10 cellular contexts compared by ENCODE assay signal in genomic region chr3:85342915-85343314, GRCh38.
DNase-seq lines count a peak whose midpoint lies in the region; ATAC-seq and TF ChIP-seq lines count a peak whose summit lies in the region.
"Had no signal": no experiment of that assay in that cellular context is flagged by ENCODE, and none has a peak within 500 bp of the region (broad histone marks: within the 10 kb centered on the region; RNA-seq: fewer than 3 reads in every experiment).

No MANE protein-coding gene starts in this region.

- no peak for ATAC-seq in GM19455 (IDR thresholded peaks at IDR 0.05; ENCODE audit: unreplicated experiment)
- ATAC-seq in naive thymus-derived CD8-positive, alpha-beta T cell = no peak

- no peaks in the 10 kb centered on the region for H3K27me3 Mint-ChIP-seq in naive thymus-derived CD8-positive, alpha-beta T cell
- H3K27me3 Mint-ChIP-seq: activated CD4-positive, alpha-beta T cell treated with anti-CD3 and anti-CD28 coated beads, Interleukin-2, amount 10 ng/mL, durations not matched to agents 24 days and 14 days had no signal

- no peaks in the 10 kb centered on the region for H3K9me3 ChIP-seq in BE2C
- no peaks in the 10 kb centered on the region for H3K9me3 ChIP-seq in iPS DF 6.9 (ENCODE audit: control insufficient read depth, insufficient read depth, low read length)
- H3K9me3 ChIP-seq: pancreas had no signal

- CTCF ChIA-PET in HEK293T (lab: Yijun Ruan, JAX) = no interaction called here

- H3K36me3 ChIP-seq in BE2C (no peaks in the 10 kb centered on the region; the same call in 1 of the 2 replicates), iPS DF 6.9 (ENCODE audit: control insufficient read depth, insufficient read depth, low read length) (no peaks in the 10 kb centered on the region)
- H3K36me3 ChIP-seq: pancreas had no signal

- H3K4me1 ChIP-seq in BE2C = peaks cover 11% of the 10 kb centered on the region
- no peaks in the 10 kb centered on the region for H3K4me1 ChIP-seq in iPS DF 6.9 (ENCODE audit: control insufficient read depth, insufficient read depth, low read length)
- H3K4me1 ChIP-seq: pancreas had no signal

- WGBS in iPS DF 6.9 (ENCODE audit: insufficient coverage, insufficient read length) = no CpG with 5 or more reads among the region's 3 CpGs

- no peak overlapping the region for H3K27ac Mint-ChIP-seq in naive thymus-derived CD8-positive, alpha-beta T cell
- H3K27ac Mint-ChIP-seq: activated CD4-positive, alpha-beta T cell treated with anti-CD3 and anti-CD28 coated beads, Interleukin-2, amount 10 ng/mL, durations not matched to agents 24 days and 14 days had no signal

- no peaks in the 10 kb centered on the region for H3K36me3 Mint-ChIP-seq in naive thymus-derived CD8-positive, alpha-beta T cell

- H3K27me3 ChIP-seq in BE2C (no peaks in the 10 kb centered on the region), iPS DF 6.9 (ENCODE audit: control insufficient read depth, insufficient read depth, low read length) (no peaks in the 10 kb centered on the region)
- H3K27me3 ChIP-seq: pancreas had no signal

- no peak overlapping the region for H3K4me3 Mint-ChIP-seq in naive thymus-derived CD8-positive, alpha-beta T cell
- H3K4me3 Mint-ChIP-seq: activated CD4-positive, alpha-beta T cell treated with anti-CD3 and anti-CD28 coated beads, Interleukin-2, amount 10 ng/mL, durations not matched to agents 24 days and 14 days had no signal

- H3K4me1 Mint-ChIP-seq in naive thymus-derived CD8-positive, alpha-beta T cell = no peaks in the 10 kb centered on the region
- H3K4me1 Mint-ChIP-seq: activated CD4-positive, alpha-beta T cell treated with anti-CD3 and anti-CD28 coated beads, Interleukin-2, amount 10 ng/mL, durations not matched to agents 24 days and 14 days had no signal

- POLR2A ChIA-PET in HEK293T (lab: Yijun Ruan, JAX) = no interaction called here
- POLR2A ChIA-PET in naive thymus-derived CD8-positive, alpha-beta T cell (lab: Charles Lee) = no interaction called here

- peak; percentile 89 for TF ChIP-seq CTCF in BE2C (IDR thresholded peaks at IDR 0.05; ENCODE audit: low read depth, low read length)

- no peak overlapping the region for H3K4me3 ChIP-seq in BE2C (ENCODE audit: low read depth, low read length)
- H3K4me3 ChIP-seq in iPS DF 6.9 (ENCODE audit: low read length) = no peak overlapping the region
- H3K4me3 ChIP-seq: pancreas had no signal

- peaks cover 0 to 3% (median under 1%) of the 10 kb centered on the region in 9 donors for H3K9me3 Mint-ChIP-seq in naive thymus-derived CD8-positive, alpha-beta T cell
- H3K9me3 Mint-ChIP-seq: activated CD4-positive, alpha-beta T cell treated with anti-CD3 and anti-CD28 coated beads, Interleukin-2, amount 10 ng/mL, durations not matched to agents 24 days and 14 days had no signal

- no peak overlapping the region for H3K27ac ChIP-seq in iPS DF 6.9 (ENCODE audit: low read length)
- H3K27ac ChIP-seq: pancreas had no signal

- DNase-seq in BE2C = peak; percentile 62
- peak; percentile 35 for DNase-seq in HEK293T (ENCODE audit: extremely low spot score)
- peak; percentile 26 for DNase-seq in RPMI8226
- peak; percentile 9 for DNase-seq in iPS DF 6.9 (ENCODE audit: low read depth, low spot score)
- no peak for DNase-seq in DMS114 treated with DMSO at 0.1 percent for 48 hours (lab: John Stamatoyannopoulos, UW; ENCODE audit: unreplicated experiment)
- DNase-seq in NOMO-1 treated with dmso at 0.1 percent for 144 hours (lab: John Stamatoyannopoulos, UW; ENCODE audit: unreplicated experiment) = no peak
- DNase-seq in naive thymus-derived CD8-positive, alpha-beta T cell = no peak
- DNase-seq: activated CD4-positive, alpha-beta T cell treated with anti-CD3 and anti-CD28 coated beads, Interleukin-2, amount 10 ng/mL, durations not matched to agents 24 days and 14 days; pancreas had no signal

TF ChIP-seq in HEK293T, 16 proteins besides CTCF, POLR2A, EP300 and RAD21:
- no peak for TF ChIP-seq NFRKB (IDR thresholded peaks at IDR 0.05)
- TF ChIP-seq PKNOX1 (IDR thresholded peaks at IDR 0.05) = peak; percentile 95
TF ChIP-seq in HEK293T: peak in this region for 1.

Comparison
In these comparisons a context has a peak if more than half of its experiments do, and no peak if none do; other contexts are left out.
1. DNase-seq: peak in BE2C (single experiment), HEK293T (single experiment), RPMI8226 (single experiment) and iPS DF 6.9 (single experiment); none in DMS114 treated with DMSO at 0.1 percent for 48 hours (single experiment), NOMO-1 treated with dmso at 0.1 percent for 144 hours (single experiment) and naive thymus-derived CD8-positive, alpha-beta T cell (0 of 10).